In genomic region chr2:241540766-241541561, GRCh38 we compare ENCODE assay signal across 8 cellular contexts. TPM values are rescaled to one million over a fixed set of nuclear protein-coding genes. Genes with fewer than 3 reads are reported as not detected.
DNase-seq lines count a peak whose midpoint lies in the region; ATAC-seq, FAIRE-seq and TF ChIP-seq lines count a peak whose summit lies in the region.

No MANE protein-coding gene starts in this region.

- H3K36me3 Mint-ChIP-seq in activated CD8-positive, alpha-beta memory T cell treated with anti-CD3 and anti-CD28 coated beads, Interleukin-2, amount 10 ng/mL, durations not matched to agents 7 days and 5 days = no peaks in the 10 kb centered on the region

- H4K8ac ChIP-seq in H1 (ENCODE audit: extremely low read depth, insufficient read depth, low read length) = peak overlapping the region; percentile 73; the same call in 1 of the 2 replicates

- WGBS in H1 (ENCODE audit: extremely low coverage in 1 of 2, insufficient coverage in 1 of 2, insufficient read length in 1 of 2, insufficient replicate concordance in 2 of 2, low coverage in 1 of 2, low lambda C conversion rate in 2 of 2, missing lambda C conversion rate in 1 of 2), 2 experiments = 15% methylated on average over 50 of the region's 68 CpGs; no CpG with 5 or more reads in 1 of the 2 experiments

- no peaks in the 10 kb centered on the region for H3K79me2 ChIP-seq in H1 (ENCODE audit: control insufficient read depth in 1 of 2, insufficient read depth in 2 of 2, low read length in 2 of 2)

- H3K23ac ChIP-seq in H1 (ENCODE audit: insufficient read length) = no peak overlapping the region

- no peak for FAIRE-seq in H1 (lab: Jason Lieb, UNC)

- peaks cover 17% of the 10 kb centered on the region; the same call in 1 of the 2 replicates for H3K23me2 ChIP-seq in H1 (ENCODE audit: low read depth, low read length)

- no peak overlapping the region for H3K27ac Mint-ChIP-seq in activated CD8-positive, alpha-beta memory T cell treated with anti-CD3 and anti-CD28 coated beads, Interleukin-2, amount 10 ng/mL, durations not matched to agents 7 days and 5 days

- H3K27me3 ChIP-seq in H1 (replicated peaks in 1 of 4; ENCODE audit: control insufficient read depth in 3 of 4, extremely low read depth in 1 of 4, insufficient read depth in 3 of 4, low read length in 3 of 4) = peaks cover 18 to 35% (median 31%) of the 10 kb centered on the region in 4 experiments

- peaks cover 3 to 10% (median 4%) of the 10 kb centered on the region in 4 experiments for H3K4me1 ChIP-seq in H1 (replicated peaks in 1 of 4; ENCODE audit: control insufficient read depth in 3 of 4, insufficient read depth in 4 of 4, low read length in 3 of 4)

- H3K14ac ChIP-seq in H1 (ENCODE audit: insufficient read length) = no peak overlapping the region

- peak; percentile 79 for ATAC-seq in activated CD8-positive, alpha-beta memory T cell treated with anti-CD3 and anti-CD28 coated beads, Interleukin-2, amount 10 ng/mL, durations not matched to agents 7 days and 5 days
- ATAC-seq in GM21515 (IDR thresholded peaks at IDR 0.05; ENCODE audit: unreplicated experiment) = no peak

- no peak overlapping the region for H2BK20ac ChIP-seq in H1 (ENCODE audit: low read length)

- H3K9me3 Mint-ChIP-seq in activated CD8-positive, alpha-beta memory T cell treated with anti-CD3 and anti-CD28 coated beads, Interleukin-2, amount 10 ng/mL, durations not matched to agents 7 days and 5 days (ENCODE audit: low read depth) = no peaks in the 10 kb centered on the region

- H3K4me1 Mint-ChIP-seq in activated CD8-positive, alpha-beta memory T cell treated with anti-CD3 and anti-CD28 coated beads, Interleukin-2, amount 10 ng/mL, durations not matched to agents 7 days and 5 days = peaks cover 3% of the 10 kb centered on the region

- H2BK15ac ChIP-seq in H1 (ENCODE audit: low read length) = no peak overlapping the region

- peaks cover 0 to 5% of the 10 kb centered on the region in 2 experiments for H4K20me1 ChIP-seq in H1 (replicated peaks in 1 of 2; ENCODE audit: control insufficient read depth in 1 of 2, insufficient read depth in 2 of 2, low read length in 2 of 2)

- no peak for TF ChIP-seq CTCF in H1 (IDR thresholded peaks at IDR 0.05; ENCODE audit: control extremely low read depth in 1 of 3, insufficient read depth in 1 of 3, low read depth in 1 of 3, low read length in 3 of 3)

- no peaks in the 10 kb centered on the region for H3K9me3 ChIP-seq in H1 (ENCODE audit: insufficient read depth in 2 of 2, low read depth in 1 of 2, low read length in 1 of 2)

- peak overlapping the region; percentile 70; the same call in 1 of the 2 replicates for H2AFZ ChIP-seq in H1 (ENCODE audit: low read length)

- no peak overlapping the region for H3K4ac ChIP-seq in H1 (replicated peaks; ENCODE audit: insufficient read length, low read depth, low read length)

- POLR2A ChIA-PET in H1 (lab: Charles Lee; ENCODE audit: partially characterized antibody) = interaction anchor here (1.1 to 1.7 kb wide), 4 partner anchors 18 to 70 kb away, joined by 3 to 7 read pairs (median 4); partner anchors contain the start of gene BOK

- no peak overlapping the region for H3K18ac ChIP-seq in H1 (ENCODE audit: extremely low read depth, low read length)

- TF ChIP-seq RAD21 in H1 (IDR thresholded peaks at IDR 0.05 in 1 of 2, conservative IDR thresholded peaks at IDR 0.05 in 1 of 2; ENCODE audit: low read depth in 2 of 2, low read length in 2 of 2) = peak in 1 of 2 experiments; percentile 12; a peak in 1 of 4 replicates

- CTCF ChIA-PET in activated CD8-positive, alpha-beta memory T cell treated with anti-CD3 and anti-CD28 coated beads, Interleukin-2, amount 10 ng/mL, durations not matched to agents 7 days and 5 days (lab: Charles Lee) = interaction anchor here (1.1 to 1.4 kb wide), 2 partner anchors 35 to 149 kb away, joined by 3 read pairs; no protein-coding TSS in a partner anchor
- CTCF ChIA-PET in H1 (lab: Charles Lee; ENCODE audit: partially characterized antibody) = interaction anchor here (0.7 to 1.6 kb wide), 3 partner anchors 14 to 183 kb away, joined by 3 to 4 read pairs (median 3); no protein-coding TSS in a partner anchor

- DNase-seq in CMK (ENCODE audit: low read depth) (peak; percentile 61), NCI-H1048 (lab: John Stamatoyannopoulos, UW) (peak; percentile 51), H1 (ENCODE audit: low read depth in 1 of 2, low spot score in 2 of 2) (peak; percentile 81 to 99), midbrain (lab: John Stamatoyannopoulos, UW) (peak; percentile 26), NCI-H1694 (lab: John Stamatoyannopoulos, UW) (no peak)
- peak; percentile 73 for DNase-seq in activated CD8-positive, alpha-beta memory T cell treated with anti-CD3 and anti-CD28 coated beads, Interleukin-2, amount 10 ng/mL, durations not matched to agents 7 days and 5 days
- peak; percentile 16 to 37 for DNase-seq in stimulated activated CD8-positive, alpha-beta memory T cell treated with anti-CD3 and anti-CD28 coated beads, Interleukin-4, amount 100 ng/mL, for 1 hour (ENCODE audit: low read depth in 2 of 2, low spot score in 1 of 2)

- no peak overlapping the region for H2BK120ac ChIP-seq in H1 (replicated peaks; ENCODE audit: low read depth, low read length)

- peak overlapping the region; percentile 49 to 64 (median 54) for H3K4me3 ChIP-seq in H1 (ENCODE audit: extremely low read depth in 1 of 4, insufficient read depth in 2 of 4, low read depth in 3 of 4, low read length in 4 of 4)

- H3K79me1 ChIP-seq in H1 (ENCODE audit: low read depth, low read length) = no peaks in the 10 kb centered on the region

- no peak overlapping the region for H3K4me3 Mint-ChIP-seq in activated CD8-positive, alpha-beta memory T cell treated with anti-CD3 and anti-CD28 coated beads, Interleukin-2, amount 10 ng/mL, durations not matched to agents 7 days and 5 days

- peak in 1 of 2 experiments; percentile 52; a peak in 2 of 3 replicates for TF ChIP-seq POLR2A in H1 (IDR thresholded peaks at IDR 0.05; ENCODE audit: control extremely low read depth in 1 of 2, low read depth in 2 of 2, low read length in 2 of 2)

- no peak overlapping the region for H3K56ac ChIP-seq in H1 (replicated peaks; ENCODE audit: insufficient read length, low read depth, low read length)

- no peak overlapping the region for H4K5ac ChIP-seq in H1 (ENCODE audit: insufficient read length, low read depth, low read length)

- no peak overlapping the region for H2AK5ac ChIP-seq in H1 (ENCODE audit: low read depth, low read length)

- no peak overlapping the region for H4K91ac ChIP-seq in H1 (replicated peaks; ENCODE audit: insufficient read length, low read length)

- peak overlapping the region in 2 of 4 experiments; percentile 6 to 13; a peak in 4 of 7 replicates for H3K9ac ChIP-seq in H1 (replicated peaks in 1 of 4; ENCODE audit: extremely low read depth in 1 of 4, low read depth in 3 of 4, low read length in 3 of 4)

- H3K4me2 ChIP-seq in H1 (ENCODE audit: insufficient read depth in 1 of 2, low read depth in 2 of 2, low read length in 2 of 2) = peak overlapping the region; percentile 77 to 83

- no peaks in the 10 kb centered on the region for H3K36me3 ChIP-seq in H1 (ENCODE audit: control insufficient read depth in 2 of 4, insufficient read depth in 4 of 4, low read length in 3 of 4)

- TF ChIP-seq EP300 in H1 (IDR thresholded peaks at IDR 0.05; ENCODE audit: borderline replicate concordance in 1 of 2, low read depth in 2 of 2, low read length in 2 of 2) = no peak

- no peak overlapping the region for H2BK12ac ChIP-seq in H1 (ENCODE audit: low read depth, low read length)

- no peak overlapping the region for H3K27ac ChIP-seq in H1 (ENCODE audit: low read depth, low read length)

- peaks cover 26% of the 10 kb centered on the region for H3K27me3 Mint-ChIP-seq in activated CD8-positive, alpha-beta memory T cell treated with anti-CD3 and anti-CD28 coated beads, Interleukin-2, amount 10 ng/mL, durations not matched to agents 7 days and 5 days

- no peak overlapping the region for H2BK5ac ChIP-seq in H1 (ENCODE audit: low read depth, low read length)

TF ChIP-seq in H1, 55 proteins besides CTCF, POLR2A, EP300 and RAD21 (continues in another document):
- TF ChIP-seq CEBPB (IDR thresholded peaks at IDR 0.05; ENCODE audit: low read depth, low read length) (no peak), SIX5 (IDR thresholded peaks at IDR 0.05; ENCODE audit: low read depth, low read length) (no peak), HDAC2 (IDR thresholded peaks at IDR 0.05; ENCODE audit: borderline replicate concordance in 1 of 2, low read depth in 2 of 2, low read length in 2 of 2) (no peak), JUND (IDR thresholded peaks at IDR 0.05; ENCODE audit: low read length) (no peak), CTBP2 (IDR thresholded peaks at IDR 0.05; ENCODE audit: borderline replicate concordance, insufficient read depth, insufficient read length, low read length) (no peak), NANOG (IDR thresholded peaks at IDR 0.05; ENCODE audit: insufficient read depth, low read depth, low read length, poor library complexity, severe bottlenecking) (no peak), PHF8 (conservative IDR thresholded peaks at IDR 0.05; ENCODE audit: low read depth, low read length) (peak; percentile 65; the same call in 1 of the 2 replicates)

RNA-seq across cellular contexts. Expression of gene BOK, which starts 17.6 kb away (rescaled TPM):
- not detected for total RNA-seq in activated CD8-positive, alpha-beta memory T cell treated with anti-CD3 and anti-CD28 coated beads, Interleukin-2, amount 10 ng/mL, durations not matched to agents 7 days and 5 days
- 33.7 and 34.7 TPM in 2 replicates for total RNA-seq in H1 (2021; fragmentation: NEBNext Ultra II Directional; extraction: Animal tissue kit (Norgen Biotek cat#: 25700))
- 37.6 and 47.9 TPM in 2 replicates for polyA plus RNA-seq in H1 (2011; rRNA removed)
- polyA plus RNA-seq in H1 (2011; cell fraction: cytosol; rRNA removed) = 33.5 TPM
- polyA plus RNA-seq in H1 (2011; cell fraction: nucleus; rRNA removed) = 50.2 TPM
- polyA plus RNA-seq in H1 (2012, experiment 1 of 2) = 18.3 to 27.4 TPM (median 25.2 TPM) in 4 replicates
- 30.5 TPM for polyA plus RNA-seq in H1 (2012, experiment 2 of 2)
- polyA plus RNA-seq in H1 (2013, experiment 1 of 2) = 25.1 TPM
- polyA plus RNA-seq in H1 (2013, experiment 2 of 2) = 24.1 TPM
- polyA minus RNA-seq in H1 (2011; rRNA and poly(A)+ RNA removed) = 14.2 and 14.4 TPM in 2 replicates
- polyA minus RNA-seq in H1 (2011; cell fraction: cytosol; rRNA and poly(A)+ RNA removed) = 13.2 TPM
- 12.3 TPM for polyA minus RNA-seq in H1 (2011; cell fraction: nucleus; rRNA and poly(A)+ RNA removed)

RNA-seq across cellular contexts. Expression of gene STK25, which starts 32.6 kb away (rescaled TPM):
- total RNA-seq in activated CD8-positive, alpha-beta memory T cell treated with anti-CD3 and anti-CD28 coated beads, Interleukin-2, amount 10 ng/mL, durations not matched to agents 7 days and 5 days = 100 to 1,000 TPM; 108 to 130 TPM
- 159 and 162 TPM in 2 replicates for total RNA-seq in H1 (2021; fragmentation: NEBNext Ultra II Directional; extraction: Animal tissue kit (Norgen Biotek cat#: 25700))
- polyA plus RNA-seq in H1 (2011; rRNA removed) = 546 and 743 TPM in 2 replicates
- polyA plus RNA-seq in H1 (2011; cell fraction: cytosol; rRNA removed) = 422 TPM
- 1,385 TPM for polyA plus RNA-seq in H1 (2011; cell fraction: nucleus; rRNA removed)
- 179 to 242 TPM (median 225 TPM) in 4 replicates for polyA plus RNA-seq in H1 (2012, experiment 1 of 2)
- 236 TPM for polyA plus RNA-seq in H1 (2012, experiment 2 of 2)
- polyA plus RNA-seq in H1 (2013, experiment 1 of 2) = 117 TPM
- 108 TPM for polyA plus RNA-seq in H1 (2013, experiment 2 of 2)
- polyA minus RNA-seq in H1 (2011; rRNA and poly(A)+ RNA removed) = 256 and 338 TPM in 2 replicates
- polyA minus RNA-seq in H1 (2011; cell fraction: cytosol; rRNA and poly(A)+ RNA removed) = 108 TPM
- polyA minus RNA-seq in H1 (2011; cell fraction: nucleus; rRNA and poly(A)+ RNA removed) = 190 TPM

Comparison
In these comparisons a context has a peak if more than half of its experiments do, and no peak if none do; other contexts are left out.
1. RNA of gene BOK, which starts 17.6 kb away (total RNA-seq): 33.7 to 34.7 TPM in H1; not detected in activated CD8-positive, alpha-beta memory T cell treated with anti-CD3 and anti-CD28 coated beads, Interleukin-2, amount 10 ng/mL, durations not matched to agents 7 days and 5 days; every median in the first group is over 10 times any median in the second.